In the genomic region with DNA sequence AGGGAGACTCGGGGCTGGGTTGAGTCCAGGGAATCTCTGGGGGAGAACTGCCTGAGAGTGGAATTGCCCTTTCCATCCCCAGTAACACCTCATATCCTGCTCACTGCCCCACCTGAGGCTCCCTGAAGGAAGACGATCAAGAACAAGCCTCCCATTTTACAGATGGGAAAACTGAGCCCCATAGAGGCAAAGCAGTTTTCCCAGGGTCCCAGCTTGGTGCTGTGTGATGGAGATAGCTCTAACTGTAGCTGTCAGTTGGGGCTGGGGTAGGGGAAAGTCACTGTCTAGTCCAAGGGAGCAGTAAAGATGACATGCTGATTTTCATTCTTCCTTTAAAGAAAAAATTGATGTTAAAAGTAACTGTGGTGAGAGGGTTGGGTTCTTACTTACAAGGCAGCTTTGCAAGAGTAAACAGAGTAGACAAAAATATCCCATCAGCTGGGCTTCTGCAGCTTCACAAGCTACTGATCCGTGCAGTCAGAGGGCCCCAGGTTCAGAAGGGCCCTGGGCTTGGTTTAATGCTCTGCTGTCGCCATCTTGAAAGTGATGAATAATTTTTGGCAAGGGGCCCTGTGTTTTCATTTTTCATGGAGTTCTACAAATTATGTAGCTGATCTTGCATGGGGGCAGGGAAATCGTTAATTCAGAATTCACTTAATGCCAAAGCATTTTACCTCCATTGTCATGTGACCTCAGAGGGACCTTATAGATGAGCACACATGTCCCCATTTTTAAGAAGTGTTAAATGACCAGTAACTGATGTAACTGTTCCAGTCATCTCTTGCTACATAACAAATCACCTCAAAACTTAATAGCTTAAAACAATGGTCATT, we compare ENCODE assay signal across 11 cellular contexts. TPM values are rescaled to one million over a fixed set of nuclear protein-coding genes. Genes with fewer than 3 reads are reported as not detected.
DNase-seq lines count a peak whose midpoint lies in the region; ATAC-seq and TF ChIP-seq lines count a peak whose summit lies in the region.
"Had no signal": no experiment of that assay in that cellular context is flagged by ENCODE, and none has a peak within 500 bp of the region (broad histone marks: within the 10 kb centered on the region; RNA-seq: fewer than 3 reads in every experiment).

No MANE protein-coding gene starts in this region.

- no peak for ATAC-seq in GM18520 (IDR thresholded peaks at IDR 0.05; ENCODE audit: unreplicated experiment)

- peaks cover 80% of the 10 kb centered on the region for H3K4me1 Mint-ChIP-seq in T-helper 1 cell treated with Interleukin-12 subunit alpha and Interleukin-12 subunit beta and Interleukin-4 antibody, amounts not matched to agents 30 μg/mL and 1 μg/mL, for 36 hours (ENCODE audit: low read depth)
- peaks cover 56 to 77% (median 67%) of the 10 kb centered on the region in 3 donors for H3K4me1 Mint-ChIP-seq in IgD-negative memory B cell
- H3K4me1 Mint-ChIP-seq in dendritic cell treated with granulocyte-macrophage colony-stimulating factor and Interleukin-4, amounts not matched to agents 40 ng/mL and 50 ng/mL, for 4 days (ENCODE audit: low read depth) = peaks cover 95% of the 10 kb centered on the region

- intact Hi-C loops in dendritic cell treated with granulocyte-macrophage colony-stimulating factor and Interleukin-4, amounts not matched to agents 40 ng/mL and 50 ng/mL, for 4 days (cut with micrococcal nuclease) = no loop called here
- intact Hi-C loops in sigmoid colon (cut with DNase I) = no loop called here

- H3K9me3 Mint-ChIP-seq in T-helper 1 cell treated with Interleukin-12 subunit alpha and Interleukin-12 subunit beta and Interleukin-4 antibody, amounts not matched to agents 30 μg/mL and 1 μg/mL, for 36 hours = peaks cover 7% of the 10 kb centered on the region
- peaks cover 0 to 2% (median 0%) of the 10 kb centered on the region in 3 donors for H3K9me3 Mint-ChIP-seq in IgD-negative memory B cell
- H3K9me3 Mint-ChIP-seq in dendritic cell treated with granulocyte-macrophage colony-stimulating factor and Interleukin-4, amounts not matched to agents 40 ng/mL and 50 ng/mL, for 4 days = no peaks in the 10 kb centered on the region

- peak overlapping the region in 17 of 21 experiments; percentile 40 to 95 (median 79) for H3K27ac ChIP-seq in skin epidermis
- H3K27ac ChIP-seq in sigmoid colon = peak overlapping the region in 1 of 4 donors; percentile 57
- H3K27ac ChIP-seq: SJCRH30, testis had no signal

- DNase-seq in T-helper 1 cell = no peak
- DNase-seq in sigmoid colon = no peak
- no peak for DNase-seq in foreskin melanocyte
- DNase-seq: SJCRH30, testis had no signal

- peak overlapping the region; percentile 57 for H3K4me3 Mint-ChIP-seq in T-helper 1 cell treated with Interleukin-12 subunit alpha and Interleukin-12 subunit beta and Interleukin-4 antibody, amounts not matched to agents 30 μg/mL and 1 μg/mL, for 36 hours
- H3K4me3 Mint-ChIP-seq in IgD-negative memory B cell = peak overlapping the region; percentile 35 to 89 (median 73)
- no peak overlapping the region for H3K4me3 Mint-ChIP-seq in dendritic cell treated with granulocyte-macrophage colony-stimulating factor and Interleukin-4, amounts not matched to agents 40 ng/mL and 50 ng/mL, for 4 days

- H3K27ac Mint-ChIP-seq in T-helper 1 cell treated with Interleukin-12 subunit alpha and Interleukin-12 subunit beta and Interleukin-4 antibody, amounts not matched to agents 30 μg/mL and 1 μg/mL, for 36 hours = peak overlapping the region; percentile 99
- H3K27ac Mint-ChIP-seq in IgD-negative memory B cell = peak overlapping the region; percentile 81 to 97 (median 92)
- H3K27ac Mint-ChIP-seq in dendritic cell treated with granulocyte-macrophage colony-stimulating factor and Interleukin-4, amounts not matched to agents 40 ng/mL and 50 ng/mL, for 4 days = peak overlapping the region; percentile 93

- H3K36me3 ChIP-seq in sigmoid colon = no peaks in the 10 kb centered on the region
- H3K36me3 ChIP-seq: SJCRH30 had no signal

- 74 to 85% methylated on average over 5 of the region's 5 CpGs for WGBS in sigmoid colon, 2 donors

- H3K4me3 ChIP-seq in skin epidermis (no peak overlapping the region), sigmoid colon (no peak overlapping the region)
- H3K4me3 ChIP-seq: SJCRH30, testis had no signal

- no peak for TF ChIP-seq CTCF in sigmoid colon (IDR thresholded peaks at IDR 0.05)

- no peaks in the 10 kb centered on the region for H3K27me3 Mint-ChIP-seq in T-helper 1 cell treated with Interleukin-12 subunit alpha and Interleukin-12 subunit beta and Interleukin-4 antibody, amounts not matched to agents 30 μg/mL and 1 μg/mL, for 36 hours (ENCODE audit: low read depth)
- H3K27me3 Mint-ChIP-seq in IgD-negative memory B cell = peaks cover 2% of the 10 kb centered on the region
- no peaks in the 10 kb centered on the region for H3K27me3 Mint-ChIP-seq in dendritic cell treated with granulocyte-macrophage colony-stimulating factor and Interleukin-4, amounts not matched to agents 40 ng/mL and 50 ng/mL, for 4 days

- peaks cover 0 to 2% (median 0%) of the 10 kb centered on the region in 4 donors for H3K9me3 ChIP-seq in sigmoid colon
- H3K9me3 ChIP-seq: SJCRH30, testis had no signal

- H3K4me1 ChIP-seq in sigmoid colon = peaks cover 0 to 7% (median 0%) of the 10 kb centered on the region in 4 donors
- H3K4me1 ChIP-seq: testis had no signal

- peaks cover 18% of the 10 kb centered on the region for H3K36me3 Mint-ChIP-seq in T-helper 1 cell treated with Interleukin-12 subunit alpha and Interleukin-12 subunit beta and Interleukin-4 antibody, amounts not matched to agents 30 μg/mL and 1 μg/mL, for 36 hours (ENCODE audit: low read depth)
- no peaks in the 10 kb centered on the region for H3K36me3 Mint-ChIP-seq in IgD-negative memory B cell
- H3K36me3 Mint-ChIP-seq in dendritic cell treated with granulocyte-macrophage colony-stimulating factor and Interleukin-4, amounts not matched to agents 40 ng/mL and 50 ng/mL, for 4 days (ENCODE audit: low read depth) = peaks cover 6% of the 10 kb centered on the region

- no peak for TF ChIP-seq EP300 in sigmoid colon (IDR thresholded peaks at IDR 0.05)

- H3K27me3 ChIP-seq in sigmoid colon = no peaks in the 10 kb centered on the region
- H3K27me3 ChIP-seq: testis had no signal

- TF ChIP-seq POLR2A in sigmoid colon (IDR thresholded peaks at IDR 0.05) = no peak

RNA-seq across cellular contexts. Expression of a gene that starts 17.6 kb away (rescaled TPM):
- polyA plus RNA-seq in IgD-negative memory B cell = 117 TPM
- 10 to 100 TPM; 15.5 to 19.7 (median 18.9) TPM for total RNA-seq in sigmoid colon
- 10 to 100 TPM in 2 of 3 donors, 1 to 10 TPM in 1; 4.2 to 37.2 (median 16.2) TPM for polyA plus RNA-seq in sigmoid colon
- total RNA-seq: A172 had no signal
